In genomic region chr10:43680035-43680434, GRCh38 we compare ENCODE assay signal across 18 cellular contexts. TPM values are rescaled to one million over a fixed set of nuclear protein-coding genes. Genes with fewer than 3 reads are reported as not detected.
DNase-seq lines count a peak whose midpoint lies in the region; ATAC-seq and TF ChIP-seq lines count a peak whose summit lies in the region.
"Had no signal": no experiment of that assay in that cellular context is flagged by ENCODE, and none has a peak within 500 bp of the region (broad histone marks: within the 10 kb centered on the region; RNA-seq: fewer than 3 reads in every experiment).

No MANE protein-coding gene starts in this region.

- ATAC-seq in WTC11: no peak
- ATAC-seq: Panc1 had no signal

- TF ChIP-seq CTCF in brain microvascular endothelial cell (IDR thresholded peaks at IDR 0.05; ENCODE audit: low read depth, low read length, missing control alignments) (no peak), colonic mucosa (IDR thresholded peaks at IDR 0.05) (no peak), WTC11 (IDR thresholded peaks at IDR 0.05) (no peak)

- H3K27ac Mint-ChIP-seq in WTC11: no peak overlapping the region
- H3K27ac Mint-ChIP-seq: activated naive CD4-positive, alpha-beta T cell treated with anti-CD3 and anti-CD28 coated beads for 36 hours; B cell; memory B cell; nephron progenitor cell had no signal

- H3K27me3 ChIP-seq in brain microvascular endothelial cell (replicated peaks): no peaks in the 10 kb centered on the region
- no peaks in the 10 kb centered on the region for H3K27me3 ChIP-seq in colonic mucosa

- no peaks in the 10 kb centered on the region for H3K4me1 ChIP-seq in colonic mucosa

- H3K9me3 Mint-ChIP-seq in WTC11: peaks cover 9% of the 10 kb centered on the region
- H3K9me3 Mint-ChIP-seq: activated naive CD4-positive, alpha-beta T cell treated with anti-CD3 and anti-CD28 coated beads for 36 hours; memory B cell had no signal

- CTCF ChIA-PET in WTC11 (lab: Charles Lee): interaction anchor here (0.9 to 1.2 kb wide), 2 partner anchors 9 to 10 kb away, joined by 3 to 4 read pairs; no protein-coding TSS in a partner anchor

- H3K27ac ChIP-seq in brain microvascular endothelial cell (no peak overlapping the region), colonic mucosa (no peak overlapping the region)

- no peaks in the 10 kb centered on the region; the same call in 1 of the 2 replicates for H3K36me3 Mint-ChIP-seq in WTC11
- H3K36me3 Mint-ChIP-seq: memory B cell had no signal

- intact Hi-C loops in colonic mucosa (cut with DNase I): no loop called here

- H3K9ac ChIP-seq in colonic mucosa (ENCODE audit: low read depth in 2 of 2, low read length in 2 of 2): no peak overlapping the region

- H3K9me3 ChIP-seq in colonic mucosa: no peaks in the 10 kb centered on the region

- H3K4me3 ChIP-seq in brain microvascular endothelial cell (ENCODE audit: low read depth, low read length): no peak overlapping the region
- no peak overlapping the region for H3K4me3 ChIP-seq in colonic mucosa

- H3K27me3 Mint-ChIP-seq in WTC11 (ENCODE audit: low read depth): no peaks in the 10 kb centered on the region

- H3K36me3 ChIP-seq in brain microvascular endothelial cell (replicated peaks) (no peaks in the 10 kb centered on the region), colonic mucosa (no peaks in the 10 kb centered on the region)

- peak; percentile 53 for DNase-seq in EH (ENCODE audit: low read depth)
- DNase-seq in M059J (ENCODE audit: low read depth): peak; percentile 81
- peak; percentile 37 for DNase-seq in brain microvascular endothelial cell
- peak; percentile 36 for DNase-seq in kidney tubule cell (ENCODE audit: low spot score)
- DNase-seq in KBM-7: no peak
- no peak for DNase-seq in colonic mucosa
- no peak for DNase-seq in WTC11 (ENCODE audit: low spot score)
- DNase-seq: activated CD8-positive, alpha-beta memory T cell treated with anti-CD3 and anti-CD28 coated beads, Interleukin-2, amount 50 U/mL, for 48 hours; activated naive CD4-positive, alpha-beta T cell treated with anti-CD3 and anti-CD28 coated beads for 36 hours; DMS153; effector CD8-positive, alpha-beta T cell; MV-4-11; NCI-H2081 treated with DMSO at 0.1 percent for 48 hours; NCI-H774; nephron progenitor cell had no signal

- H3K4me1 Mint-ChIP-seq in WTC11: peaks cover 4% of the 10 kb centered on the region; the same call in 1 of the 2 replicates
- H3K4me1 Mint-ChIP-seq: B cell, memory B cell, nephron progenitor cell had no signal

- in situ Hi-C loops in brain microvascular endothelial cell (cut with HindIII; ENCODE audit: low pct_ligation_motif_present, low sequenced_read_pairs) (loop anchor here (25.0 kb wide), 1 partner anchor 632 kb away; no protein-coding TSS in a partner anchor), KBM-7 (cut with MboI; ENCODE audit: low pct_unique_long_range_greater_than_20kb, low sequenced_read_pairs) (loop anchor here (25.0 kb wide), 1 partner anchor 707 kb away; the partner anchor contains the start of gene CXCL12)

- no peak overlapping the region for H3K4me3 Mint-ChIP-seq in WTC11
- H3K4me3 Mint-ChIP-seq: activated naive CD4-positive, alpha-beta T cell treated with anti-CD3 and anti-CD28 coated beads for 36 hours; B cell; memory B cell; nephron progenitor cell had no signal

- POLR2A ChIA-PET in WTC11 (lab: Charles Lee): no interaction called here

TF ChIP-seq in WTC11, 78 proteins besides CTCF, POLR2A, EP300 and RAD21 (continues in another document):
- no peak for TF ChIP-seq NR3C1 (CRISPR knock-in tag; conservative IDR thresholded peaks at IDR 0.05; ENCODE audit: low read depth)
- no peak for TF ChIP-seq NFATC4 (CRISPR knock-in tag; IDR thresholded peaks at IDR 0.05)
- TF ChIP-seq OVOL2 (CRISPR knock-in tag; IDR thresholded peaks at IDR 0.05; ENCODE audit: borderline replicate concordance): no peak
- no peak for TF ChIP-seq KAT7 (CRISPR knock-in tag; IDR thresholded peaks at IDR 0.05; ENCODE audit: borderline replicate concordance)
- no peak for TF ChIP-seq ZNF416 (CRISPR knock-in tag; IDR thresholded peaks at IDR 0.05)
- TF ChIP-seq FOXP4 (CRISPR knock-in tag; IDR thresholded peaks at IDR 0.05): no peak
- TF ChIP-seq E2F1 (CRISPR knock-in tag; IDR thresholded peaks at IDR 0.05): no peak
- no peak for TF ChIP-seq PREB (CRISPR knock-in tag; IDR thresholded peaks at IDR 0.05; ENCODE audit: borderline replicate concordance)
- no peak for TF ChIP-seq NR1H2 (CRISPR knock-in tag; IDR thresholded peaks at IDR 0.05)
- TF ChIP-seq ZNF121 (CRISPR knock-in tag; IDR thresholded peaks at IDR 0.05): no peak
- no peak for TF ChIP-seq EMX1 (CRISPR knock-in tag; IDR thresholded peaks at IDR 0.05)
- TF ChIP-seq ATF1 (CRISPR knock-in tag; IDR thresholded peaks at IDR 0.05): no peak
- no peak for TF ChIP-seq NR2C2 (CRISPR knock-in tag; IDR thresholded peaks at IDR 0.05)
- no peak for TF ChIP-seq USF2 (CRISPR knock-in tag; IDR thresholded peaks at IDR 0.05)
- no peak for TF ChIP-seq NFE2L1 (CRISPR knock-in tag; IDR thresholded peaks at IDR 0.05)
- no peak for TF ChIP-seq SMAD4 (CRISPR knock-in tag; IDR thresholded peaks at IDR 0.05)

RNA-seq across cellular contexts. Expression of gene ZNF32, which starts 31.4 kb away (rescaled TPM):
- 34.2 and 37.0 TPM in 2 replicates for total RNA-seq in M059J (2014; rRNA removed; shearing (Covaris generic))
- total RNA-seq in colonic mucosa (10 to 100 TPM; 15.7 to 17.7 TPM), WTC11 (2021) (23.9 to 25.7 TPM (median 25.4 TPM) in 3 replicates)

Comparison
In these comparisons a context has a peak if more than half of its experiments do, and no peak if none do; other contexts are left out.
1. DNase-seq: peak in EH (single experiment), M059J (single experiment), brain microvascular endothelial cell (single experiment) and kidney tubule cell (single experiment); none in KBM-7 (single experiment), colonic mucosa (single experiment) and WTC11 (single experiment).